9 cellular contexts compared by ENCODE assay signal in the genomic region with DNA sequence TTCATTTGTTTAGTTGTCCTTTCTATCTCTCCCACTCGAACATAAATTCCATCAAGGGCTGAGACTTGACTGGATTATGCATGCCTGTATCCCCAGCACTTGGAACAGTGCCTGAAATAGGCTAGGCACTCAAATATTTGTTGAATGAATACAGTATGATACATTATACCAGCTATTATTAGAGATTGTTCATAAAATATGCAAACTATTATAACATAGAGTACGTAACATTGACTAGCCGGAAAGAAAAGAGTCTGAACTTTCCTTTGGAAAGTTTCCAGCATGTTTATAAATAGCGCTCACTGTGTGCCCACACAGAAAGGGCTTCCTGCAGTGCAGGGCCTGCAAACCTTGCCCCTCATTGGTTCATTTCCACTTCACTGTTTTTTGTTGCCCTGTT. TPM values are rescaled to one million over a fixed set of nuclear protein-coding genes. Genes with fewer than 3 reads are reported as not detected.
A peak's percentile ranks its signal among the peaks of the same experiment; 100 is the strongest.
DNase-seq lines count a peak whose midpoint lies in the region; ATAC-seq and TF ChIP-seq lines count a peak whose summit lies in the region.
"Had no signal": no experiment of that assay in that cellular context is flagged by ENCODE, and none has a peak within 500 bp of the region (broad histone marks: within the 10 kb centered on the region; RNA-seq: fewer than 3 reads in every experiment).

No MANE protein-coding gene starts in this region.

- no peaks in the 10 kb centered on the region for H3K27me3 Mint-ChIP-seq in HFFc6 (ENCODE audit: insufficient read depth)

- H3K9me3 Mint-ChIP-seq in HFFc6 = no peaks in the 10 kb centered on the region
- H3K9me3 Mint-ChIP-seq in activated naive CD4-positive, alpha-beta T cell treated with anti-CD3 and anti-CD28 coated beads, Interleukin-2, amount 50 U/mL, for 72 hours = peaks cover 3 to 5% of the 10 kb centered on the region in 2 donors

- peak overlapping the region; percentile 61 for H3K4me3 Mint-ChIP-seq in HFFc6

- peaks cover 41% of the 10 kb centered on the region for H3K4me1 Mint-ChIP-seq in HFFc6 (ENCODE audit: low read depth)

- peak; percentile 81 for DNase-seq in AG08395 (ENCODE audit: low spot score)
- peak; percentile 94 for DNase-seq in HFFc6
- DNase-seq in T1000 (lab: John Stamatoyannopoulos, UW) = peak; percentile 42
- peak; percentile 1 for DNase-seq in globus pallidus (ENCODE audit: low spot score)
- DNase-seq in activated naive CD4-positive, alpha-beta T cell treated with anti-CD3 and anti-CD28 coated beads, Interleukin-2, amount 50 U/mL, for 72 hours (ENCODE audit: low spot score in 2 of 2) = no peak
- no peak for DNase-seq in GDM1 (lab: John Stamatoyannopoulos, UW)
- DNase-seq: effector CD8-positive, alpha-beta T cell had no signal

- TF ChIP-seq CTCF in HFFc6 (IDR thresholded peaks at IDR 0.05) = no peak

- no peak for ATAC-seq in activated naive CD4-positive, alpha-beta T cell treated with anti-CD3 and anti-CD28 coated beads, Interleukin-2, amount 50 U/mL, for 72 hours
- ATAC-seq in HG03354 (IDR thresholded peaks at IDR 0.05; ENCODE audit: poor library complexity, severe bottlenecking, unreplicated experiment) (no peak), GM21390 (IDR thresholded peaks at IDR 0.05; ENCODE audit: unreplicated experiment) (no peak)

- peak overlapping the region; percentile 56 for H3K27ac Mint-ChIP-seq in HFFc6
- no peak overlapping the region for H3K27ac Mint-ChIP-seq in activated naive CD4-positive, alpha-beta T cell treated with anti-CD3 and anti-CD28 coated beads, Interleukin-2, amount 50 U/mL, for 72 hours

- no peaks in the 10 kb centered on the region for H3K36me3 Mint-ChIP-seq in HFFc6 (ENCODE audit: low read depth)
- no peaks in the 10 kb centered on the region for H3K36me3 Mint-ChIP-seq in activated naive CD4-positive, alpha-beta T cell treated with anti-CD3 and anti-CD28 coated beads, Interleukin-2, amount 50 U/mL, for 72 hours

RNA-seq across cellular contexts. Expression of a gene that starts 27.3 kb away (rescaled TPM):
- not detected for total RNA-seq in HFFc6 (2021; fragmentation: NEBNext Ultra II Directional; extraction: Animal tissue kit (Norgen Biotek cat#: 25700))
- not detected for total RNA-seq in activated naive CD4-positive, alpha-beta T cell treated with anti-CD3 and anti-CD28 coated beads, Interleukin-2, amount 50 U/mL, for 72 hours

Comparison
In these comparisons a context has a peak if more than half of its experiments do, and no peak if none do; other contexts are left out.
1. DNase-seq: peak in AG08395 (single experiment), HFFc6 (single experiment), T1000 (single experiment) and globus pallidus (single experiment); none in activated naive CD4-positive, alpha-beta T cell treated with anti-CD3 and anti-CD28 coated beads, Interleukin-2, amount 50 U/mL, for 72 hours (0 of 2) and GDM1 (single experiment).